ENCODE assay signal across 9 cellular contexts in the genomic region with DNA sequence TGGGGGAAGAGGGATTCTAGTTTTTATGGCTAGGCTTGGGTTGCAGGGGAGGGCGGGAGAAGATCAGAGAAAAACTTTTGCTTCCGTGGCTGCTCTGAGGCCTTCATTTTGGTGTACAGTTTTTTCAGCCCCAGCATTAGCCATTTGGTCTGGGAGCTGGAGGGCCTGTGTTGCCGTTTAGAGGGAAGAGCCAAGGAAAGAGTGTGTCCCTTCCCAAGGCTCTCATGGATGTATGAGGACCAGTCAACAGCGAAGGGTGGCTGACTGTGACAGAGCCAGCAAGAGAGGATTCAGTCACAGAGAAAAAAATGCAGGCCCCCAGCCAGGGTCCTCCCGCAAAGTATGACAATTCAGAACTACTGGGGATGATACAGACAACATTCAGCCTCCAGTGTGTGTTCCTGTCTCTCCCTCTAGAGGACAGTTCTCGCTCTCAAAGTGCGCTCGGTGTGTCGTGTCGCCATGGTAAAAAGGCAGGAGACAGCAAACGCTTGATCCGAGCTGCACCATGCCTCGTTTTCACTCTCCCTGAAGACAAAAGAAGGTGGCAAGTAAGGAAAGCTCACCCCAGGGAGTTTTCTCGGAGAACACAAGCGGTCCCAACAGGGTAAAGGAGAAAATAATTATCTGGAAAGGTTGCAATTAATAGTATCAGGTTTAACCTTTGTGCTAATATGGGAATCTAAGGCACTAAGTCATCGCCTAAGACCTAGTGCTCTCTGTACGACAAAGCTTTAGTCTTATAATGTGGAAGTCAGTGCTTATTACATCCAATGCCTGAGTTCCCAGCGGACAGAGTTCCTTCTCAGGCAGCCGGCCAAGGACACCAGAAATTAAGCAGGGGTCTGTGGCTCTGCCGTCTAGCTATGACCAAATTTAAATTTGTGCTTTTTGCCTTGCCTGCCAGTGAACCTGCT.
DNase-seq lines count a peak whose midpoint lies in the region; ATAC-seq, FAIRE-seq and TF ChIP-seq lines count a peak whose summit lies in the region.
"Had no signal": no experiment of that assay in that cellular context is flagged by ENCODE, and none has a peak within 500 bp of the region (broad histone marks: within the 10 kb centered on the region; RNA-seq: fewer than 3 reads in every experiment).

No MANE protein-coding gene starts in this region.

- TF ChIP-seq POLR2A in A549 (IDR thresholded peaks at IDR 0.05; ENCODE audit: low read length) (no peak), NB4 (IDR thresholded peaks at IDR 0.05; ENCODE audit: extremely low read depth, insufficient read length) (no peak)

- H2BK120ac ChIP-seq in mesendoderm (ENCODE audit: low read depth, low read length), result no peak overlapping the region

- H3K4me3 ChIP-seq in A549, result no peak overlapping the region
- no peak overlapping the region for H3K4me3 ChIP-seq in NB4 (ENCODE audit: low read depth, low read length)
- H3K4me3 ChIP-seq in epithelial cell of esophagus (ENCODE audit: low read length), result no peak overlapping the region
- no peak overlapping the region for H3K4me3 ChIP-seq in mesendoderm (ENCODE audit: low read length)

- WGBS in A549 (ENCODE audit: missing lambda C conversion rate), result 75% methylated on average over 20 of the region's 20 CpGs
- WGBS in mesendoderm (ENCODE audit: extremely low coverage, insufficient coverage, low lambda C conversion rate), result no CpG with 5 or more reads among the region's 20 CpGs

- H3K9ac ChIP-seq in mesendoderm (ENCODE audit: low read length), result no peak overlapping the region

- CTCF ChIA-PET in A549 (lab: Yijun Ruan, JAX), result interaction anchor here (0.5 to 1.7 kb wide), 3 partner anchors 84 to 1003 kb away, joined by 3 to 4 read pairs (median 4); no protein-coding TSS in a partner anchor

- no peak overlapping the region for H2BK5ac ChIP-seq in mesendoderm (ENCODE audit: low read length)

- peak; percentile 68 to 88; a peak in 4 of 6 replicates for ATAC-seq in A549
- no peak for ATAC-seq in GM18909 (IDR thresholded peaks at IDR 0.05; ENCODE audit: poor library complexity, unreplicated experiment)
- ATAC-seq in HG03378 (IDR thresholded peaks at IDR 0.05; ENCODE audit: unreplicated experiment), result no peak

- H3K4me1 ChIP-seq in A549 (no peaks in the 10 kb centered on the region), mesendoderm (ENCODE audit: control insufficient read depth, low read depth, low read length) (no peaks in the 10 kb centered on the region)

- H2BK15ac ChIP-seq in mesendoderm (replicated peaks; ENCODE audit: low read depth), result no peak overlapping the region

- peak overlapping the region; percentile 20 for H3K18ac ChIP-seq in mesendoderm (ENCODE audit: low read length)

- POLR2A ChIA-PET in A549 (lab: Yijun Ruan, JAX), result no interaction called here

- H2AK5ac ChIP-seq in mesendoderm (ENCODE audit: low read length), result no peak overlapping the region

- H3K23ac ChIP-seq in mesendoderm (ENCODE audit: low read length), result no peak overlapping the region

- FAIRE-seq in A549 (lab: Jason Lieb, UNC), result no peak

- H3K4me2 ChIP-seq in A549, result no peak overlapping the region
- H3K4me2 ChIP-seq in mesendoderm (ENCODE audit: low read length), result no peak overlapping the region

- no peaks in the 10 kb centered on the region for H3K36me3 ChIP-seq in mesendoderm (ENCODE audit: control insufficient read depth, insufficient read depth, low read length)

- no peak for TF ChIP-seq CTCF in A549 (IDR thresholded peaks at IDR 0.05)
- no peak for TF ChIP-seq CTCF in NB4 (IDR thresholded peaks at IDR 0.05; ENCODE audit: low read depth, low read length)
- peak; percentile 37 for TF ChIP-seq CTCF in epithelial cell of esophagus (IDR thresholded peaks at IDR 0.05; ENCODE audit: insufficient read depth, low read depth, low read length, missing control alignments)

- no peak for TF ChIP-seq EP300 in A549 (IDR thresholded peaks at IDR 0.05)

- no peaks in the 10 kb centered on the region for H3K79me2 ChIP-seq in mesendoderm (ENCODE audit: control insufficient read depth, insufficient read depth, low read length)

- 0 out of 5 replicates have a peak, but pooled peaks of 1 of the 2 experiments have one; percentile 31 for TF ChIP-seq RAD21 in A549 (conservative IDR thresholded peaks at IDR 0.05 in 1 of 2, IDR thresholded peaks at IDR 0.05 in 1 of 2)

- no peak overlapping the region for H4K8ac ChIP-seq in mesendoderm (ENCODE audit: low read depth, low read length)

- H3K4ac ChIP-seq in mesendoderm (ENCODE audit: low read depth, low read length), result no peak overlapping the region

- no peak overlapping the region for H3K27ac ChIP-seq in A549
- no peak overlapping the region for H3K27ac ChIP-seq in mesendoderm (ENCODE audit: low read depth, low read length)

- no peaks in the 10 kb centered on the region for H3K27me3 ChIP-seq in mesendoderm (ENCODE audit: insufficient read depth, low read length, poor library complexity)

- no peak overlapping the region for H4K5ac ChIP-seq in mesendoderm (ENCODE audit: low read length)

- H3K79me1 ChIP-seq in mesendoderm (ENCODE audit: low read length), result no peaks in the 10 kb centered on the region

- no peaks in the 10 kb centered on the region; the same call in 2 of the 3 replicates for H3K9me3 ChIP-seq in A549

- H3K56ac ChIP-seq in mesendoderm (ENCODE audit: low read length), result no peak overlapping the region

- DNase-seq in A549 (ENCODE audit: low read depth in 1 of 2, low spot score in 1 of 2) (peak in 1 of 2 experiments; percentile 48), NB4 (ENCODE audit: low read depth) (peak; percentile 18), epithelial cell of esophagus (ENCODE audit: low read depth) (peak; percentile 29), mesendoderm (peak; percentile 92), NOMO-1 (lab: John Stamatoyannopoulos, UW; ENCODE audit: unreplicated experiment in 2 of 2) (no peak), NCI-H1105 (lab: John Stamatoyannopoulos, UW) (no peak)
- DNase-seq: Calu3 had no signal

TF ChIP-seq in A549, 52 proteins besides CTCF, POLR2A, EP300 and RAD21:
- TF ChIP-seq KDM1A (IDR thresholded peaks at IDR 0.05; ENCODE audit: low read depth) (no peak), FOSB (CRISPR knock-in tag; IDR thresholded peaks at IDR 0.05) (no peak), MAZ (IDR thresholded peaks at IDR 0.05; ENCODE audit: borderline replicate concordance, low read depth, low read length) (no peak), ESRRA (IDR thresholded peaks at IDR 0.05; ENCODE audit: borderline replicate concordance, low read length) (no peak), EHMT2 (IDR thresholded peaks at IDR 0.05; ENCODE audit: low read depth) (no peak), HDAC2 (IDR thresholded peaks at IDR 0.05) (no peak), HOXB13 (CRISPR knock-in tag; IDR thresholded peaks at IDR 0.05; ENCODE audit: low read depth) (no peak), ZFP36 (IDR thresholded peaks at IDR 0.05; ENCODE audit: borderline replicate concordance, partially characterized antibody) (no peak), RNF2 (IDR thresholded peaks at IDR 0.05; ENCODE audit: borderline replicate concordance, low read depth) (no peak), HOXA7 (CRISPR knock-in tag; IDR thresholded peaks at IDR 0.05) (no peak), HOXB5 (CRISPR knock-in tag; IDR thresholded peaks at IDR 0.05) (no peak)
- TF ChIP-seq, protein P1, sequence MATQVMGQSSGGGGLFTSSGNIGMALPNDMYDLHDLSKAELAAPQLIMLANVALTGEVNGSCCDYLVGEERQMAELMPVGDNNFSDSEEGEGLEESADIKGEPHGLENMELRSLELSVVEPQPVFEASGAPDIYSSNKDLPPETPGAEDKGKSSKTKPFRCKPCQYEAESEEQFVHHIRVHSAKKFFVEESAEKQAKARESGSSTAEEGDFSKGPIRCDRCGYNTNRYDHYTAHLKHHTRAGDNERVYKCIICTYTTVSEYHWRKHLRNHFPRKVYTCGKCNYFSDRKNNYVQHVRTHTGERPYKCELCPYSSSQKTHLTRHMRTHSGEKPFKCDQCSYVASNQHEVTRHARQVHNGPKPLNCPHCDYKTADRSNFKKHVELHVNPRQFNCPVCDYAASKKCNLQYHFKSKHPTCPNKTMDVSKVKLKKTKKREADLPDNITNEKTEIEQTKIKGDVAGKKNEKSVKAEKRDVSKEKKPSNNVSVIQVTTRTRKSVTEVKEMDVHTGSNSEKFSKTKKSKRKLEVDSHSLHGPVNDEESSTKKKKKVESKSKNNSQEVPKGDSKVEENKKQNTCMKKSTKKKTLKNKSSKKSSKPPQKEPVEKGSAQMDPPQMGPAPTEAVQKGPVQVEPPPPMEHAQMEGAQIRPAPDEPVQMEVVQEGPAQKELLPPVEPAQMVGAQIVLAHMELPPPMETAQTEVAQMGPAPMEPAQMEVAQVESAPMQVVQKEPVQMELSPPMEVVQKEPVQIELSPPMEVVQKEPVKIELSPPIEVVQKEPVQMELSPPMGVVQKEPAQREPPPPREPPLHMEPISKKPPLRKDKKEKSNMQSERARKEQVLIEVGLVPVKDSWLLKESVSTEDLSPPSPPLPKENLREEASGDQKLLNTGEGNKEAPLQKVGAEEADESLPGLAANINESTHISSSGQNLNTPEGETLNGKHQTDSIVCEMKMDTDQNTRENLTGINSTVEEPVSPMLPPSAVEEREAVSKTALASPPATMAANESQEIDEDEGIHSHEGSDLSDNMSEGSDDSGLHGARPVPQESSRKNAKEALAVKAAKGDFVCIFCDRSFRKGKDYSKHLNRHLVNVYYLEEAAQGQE (IDR thresholded peaks at IDR 0.05), result no peak

Comparison
In these comparisons a context has a peak if more than half of its experiments do, and no peak if none do; other contexts are left out.
1. ATAC-seq: peak in A549 (2 of 2); none in GM18909 (single experiment) and HG03378 (single experiment).
2. DNase-seq: peak in NB4 (single experiment), epithelial cell of esophagus (single experiment) and mesendoderm (single experiment); none in NOMO-1 (0 of 2) and NCI-H1105 (single experiment).